19 cellular contexts compared by ENCODE assay signal in genomic region chr1:80083892-80084291, GRCh38.
"Had no signal": no experiment of that assay in that cellular context is flagged by ENCODE, and none has a peak within 500 bp of the region (broad histone marks: within the 10 kb centered on the region; RNA-seq: fewer than 3 reads in every experiment).

No MANE protein-coding gene starts in this region.

- H3K4me3 ChIP-seq: body of pancreas, mucosa of descending colon, thoracic aorta, upper lobe of left lung had no signal

- ATAC-seq: activated CD8-positive, alpha-beta T cell treated with anti-CD3 and anti-CD28 coated beads for 36 hours; activated T-cell treated with anti-CD3 and anti-CD28 coated beads, Interleukin-2, amount 50 U/mL, for 4 hours; body of pancreas; foreskin keratinocyte; left cardiac atrium; mucosa of descending colon; stimulated activated naive B cell treated with anti-CD40 and anti-IgM and Interleukin-4, amounts not matched to agents 10 μg/mL and 1 μg/mL and 100 μg/mL, for 72 hours had no signal

- H3K36me3 ChIP-seq: thoracic aorta, upper lobe of left lung had no signal

- DNase-seq: activated CD4-positive, alpha-beta T cell treated with anti-CD3 and anti-CD28 coated beads for 48 hours; activated CD4-positive, CD25-positive, alpha-beta regulatory T cell; activated CD8-positive, alpha-beta T cell treated with anti-CD3 and anti-CD28 coated beads for 36 hours; activated naive CD4-positive, alpha-beta T cell treated with anti-CD3 and anti-CD28 coated beads for 36 hours; activated T-cell treated with anti-CD3 and anti-CD28 coated beads, Interleukin-2, amount 50 U/mL, for 4 hours; body of pancreas; caudate nucleus; endodermal cell; foreskin keratinocyte; hippocampal formation; left cardiac atrium; mesenchymal stem cell; mucosa of descending colon; naive B cell; retina; stimulated activated naive B cell treated with anti-CD40 and anti-IgM and Interleukin-4, amounts not matched to agents 10 μg/mL and 1 μg/mL and 100 μg/mL, for 72 hours had no signal

- H3K27ac ChIP-seq: body of pancreas, foreskin keratinocyte, thoracic aorta, upper lobe of left lung had no signal

- H3K4me1 ChIP-seq: body of pancreas, foreskin keratinocyte, upper lobe of left lung had no signal

- H3K9me3 ChIP-seq: body of pancreas, mucosa of descending colon, thoracic aorta, upper lobe of left lung had no signal

- FAIRE-seq: islet of Langerhans had no signal

- H3K27me3 ChIP-seq: body of pancreas, foreskin keratinocyte, upper lobe of left lung had no signal
